Comparison of ENCODE assay signal across 21 cellular contexts in genomic region chr17:51147641-51148040, GRCh38. TPM values are rescaled to one million over a fixed set of nuclear protein-coding genes. Genes with fewer than 3 reads are reported as not detected.
DNase-seq lines count a peak whose midpoint lies in the region; ATAC-seq, FAIRE-seq and TF ChIP-seq lines count a peak whose summit lies in the region.
"Had no signal": no experiment of that assay in that cellular context is flagged by ENCODE, and none has a peak within 500 bp of the region (broad histone marks: within the 10 kb centered on the region; RNA-seq: fewer than 3 reads in every experiment).

No MANE protein-coding gene starts in this region.

- WGBS in IMR-90 (ENCODE audit: extremely low coverage in 2 of 2, insufficient read length in 1 of 2), 2 experiments: no CpG with 5 or more reads among the region's 4 CpGs
- 39% methylated on average over 4 of the region's 4 CpGs for WGBS in GM12878 (ENCODE audit: insufficient coverage, insufficient replicate concordance, low lambda C conversion rate, missing lambda C conversion rate)

- H3K56ac ChIP-seq in IMR-90 (ENCODE audit: extremely low read depth, insufficient read depth, low read length): no peak overlapping the region

- TF ChIP-seq EP300 in GM12878 (IDR thresholded peaks at IDR 0.05; ENCODE audit: borderline replicate concordance in 1 of 2, control insufficient read depth in 1 of 2, low read depth in 2 of 2, low read length in 2 of 2): no peak

- no peaks in the 10 kb centered on the region for H3K4me1 ChIP-seq in IMR-90 (ENCODE audit: control insufficient read depth, insufficient read depth, low read length)
- peaks cover 3% of the 10 kb centered on the region for H3K4me1 ChIP-seq in GM12878 (ENCODE audit: control insufficient read depth, insufficient read depth, low read length)

- no peak overlapping the region for H4K8ac ChIP-seq in IMR-90 (ENCODE audit: low read depth in 2 of 2, low read length in 2 of 2)

- H3K4ac ChIP-seq in IMR-90 (ENCODE audit: low read depth, low read length): no peak overlapping the region

- intact Hi-C loops in IMR-90 (cut with micrococcal nuclease) (no loop called here), GM12878 (cut with micrococcal nuclease; ENCODE audit: unreplicated experiment) (no loop called here)

- no peak overlapping the region for H3K18ac ChIP-seq in IMR-90 (ENCODE audit: low read depth, low read length)

- CTCF ChIA-PET in IMR-90 (lab: Yijun Ruan, JAX): interaction anchor here (0.8 kb wide), 1 partner anchor 148 kb away, joined by 3 read pairs; no protein-coding TSS in a partner anchor
- CTCF ChIA-PET in GM12878 (lab: Yijun Ruan, JAX): interaction anchor here (0.8 to 2.8 kb wide), 7 partner anchors 10 to 365 kb away, joined by 3 to 13 read pairs (median 4); no protein-coding TSS in a partner anchor

- H3K4me2 ChIP-seq in IMR-90 (ENCODE audit: low read depth, low read length) (no peak overlapping the region), GM12878 (ENCODE audit: control insufficient read depth, insufficient read depth) (no peak overlapping the region)

- H3K9ac ChIP-seq in IMR-90 (ENCODE audit: low read depth, low read length) (no peak overlapping the region), GM12878 (ENCODE audit: control insufficient read depth, insufficient read depth, low read length) (no peak overlapping the region)

- ATAC-seq in IMR-90 (ENCODE audit: low read depth): peak; percentile 40
- peak; percentile 78 for ATAC-seq in GM12878
- ATAC-seq in stimulated activated effector memory CD8-positive, alpha-beta T cell treated with anti-CD3 and anti-CD28 coated beads, Interleukin-12 subunit alpha, Interleukin-12 subunit beta, amount 100 ng/mL, for 72 hours: peak; percentile 76
- ATAC-seq: sciatic nerve, T-helper 17 cell had no signal

- TF ChIP-seq CTCF in IMR-90 (conservative IDR thresholded peaks at IDR 0.05; ENCODE audit: low read depth, low read length) (no peak), GM12878 (IDR thresholded peaks at IDR 0.05 in 2 of 3, conservative IDR thresholded peaks at IDR 0.05 in 1 of 3; ENCODE audit: control insufficient read depth in 2 of 3, extremely low read depth in 1 of 3, insufficient read depth in 1 of 3, low read depth in 3 of 3, low read length in 3 of 3) (no peak)

- peak; percentile 20 for DNase-seq in activated CD4-positive, alpha-beta T cell treated with anti-CD3 and anti-CD28 coated beads for 48 hours
- DNase-seq in activated CD4-positive, alpha-beta T cell treated with anti-CD3 and anti-CD28 coated beads, Interleukin-2, amount 50 U/mL, for 1 hour: no peak
- DNase-seq in IMR-90 (peak; percentile 56), GM12878 (ENCODE audit: low read depth, low spot score) (no peak), iPS-NIHi7 (ENCODE audit: extremely low spot score) (no peak), NCI-H146 (lab: John Stamatoyannopoulos, UW) (no peak), dermis blood vessel endothelial cell (no peak)
- DNase-seq in stimulated activated effector memory CD8-positive, alpha-beta T cell treated with anti-CD3 and anti-CD28 coated beads, Interleukin-12 subunit alpha, Interleukin-12 subunit beta, amount 100 ng/mL, for 72 hours (ENCODE audit: low spot score in 2 of 2): no peak
- DNase-seq: activated effector memory CD4-positive, alpha-beta T cell treated with Interleukin-2 at 50 U/mL for 16 hours; CD4-positive, alpha-beta T cell; cortex of kidney; DND-41; head of caudate nucleus; islet precursor cell; NCI-H1092 treated with DMSO at 0.1 percent for 48 hours; NCI-H345; T-helper 17 cell had no signal

- H3K27ac ChIP-seq in IMR-90 (ENCODE audit: insufficient read depth, low read length) (no peak overlapping the region), GM12878 (ENCODE audit: control insufficient read depth, insufficient read depth) (no peak overlapping the region)
- H3K27ac ChIP-seq: tibial nerve had no signal

- no peak overlapping the region for H2AK9ac ChIP-seq in IMR-90 (replicated peaks; ENCODE audit: low read depth, low read length, poor library complexity)

- POLR2A ChIA-PET in IMR-90 (lab: Charles Lee; ENCODE audit: unreplicated experiment) (no interaction called here), GM12878 (lab: Charles Lee) (interaction anchor here (0.6 to 1.7 kb wide), 7 partner anchors 23 to 281 kb away, joined by 3 to 7 read pairs (median 4); partner anchors contain the start of genes SPAG9 and TOB1)

- SMC1A ChIA-PET in GM12878 (lab: Charles Lee; ENCODE audit: uncharacterized antibody, unreplicated experiment): interaction anchor here (1.3 to 1.9 kb wide), 7 partner anchors 8 to 386 kb away, joined by 3 to 7 read pairs (median 4); no protein-coding TSS in a partner anchor

- in situ Hi-C loops in IMR-90 (cut with MboI; ENCODE audit: low sequenced_read_pairs): loop anchor here (10.0 kb wide), 1 partner anchor 283 kb away; the partner anchor contains the start of gene TOB1
- in situ Hi-C loops in GM12878 (cut with MboI): no loop called here

- peaks cover 22% of the 10 kb centered on the region for H3K4me1 Mint-ChIP-seq in stimulated activated effector memory CD8-positive, alpha-beta T cell treated with anti-CD3 and anti-CD28 coated beads, Interleukin-12 subunit alpha, Interleukin-12 subunit beta, amount 100 ng/mL, for 72 hours

- H3K9me3 ChIP-seq in IMR-90 (ENCODE audit: control insufficient read depth, insufficient read depth, low read length) (no peaks in the 10 kb centered on the region), GM12878 (replicated peaks; ENCODE audit: control insufficient read depth, insufficient read depth, low read length) (no peaks in the 10 kb centered on the region)
- H3K9me3 ChIP-seq: tibial nerve had no signal

- no peaks in the 10 kb centered on the region for H3K9me3 Mint-ChIP-seq in stimulated activated effector memory CD8-positive, alpha-beta T cell treated with anti-CD3 and anti-CD28 coated beads, Interleukin-12 subunit alpha, Interleukin-12 subunit beta, amount 100 ng/mL, for 72 hours
- H3K9me3 Mint-ChIP-seq: CD4-positive, alpha-beta T cell had no signal

- H2BK15ac ChIP-seq in IMR-90 (ENCODE audit: low read depth, low read length): no peak overlapping the region

- no peak overlapping the region for H4K5ac ChIP-seq in IMR-90 (ENCODE audit: low read depth, low read length)

- H2BK120ac ChIP-seq in IMR-90 (ENCODE audit: low read depth, low read length): no peak overlapping the region

- H3K9me1 ChIP-seq in IMR-90 (ENCODE audit: insufficient read depth, low read length): peaks cover 6% of the 10 kb centered on the region; the same call in 1 of the 2 replicates

- H3K36me3 Mint-ChIP-seq in stimulated activated effector memory CD8-positive, alpha-beta T cell treated with anti-CD3 and anti-CD28 coated beads, Interleukin-12 subunit alpha, Interleukin-12 subunit beta, amount 100 ng/mL, for 72 hours: peaks cover 5% of the 10 kb centered on the region

- no peak overlapping the region for H3K14ac ChIP-seq in IMR-90 (replicated peaks; ENCODE audit: low read depth, low read length)

- H2BK5ac ChIP-seq in IMR-90 (ENCODE audit: low read depth, low read length, poor library complexity, severe bottlenecking): no peak overlapping the region

- TF ChIP-seq RAD21 in IMR-90 (IDR thresholded peaks at IDR 0.05; ENCODE audit: low read length) (no peak), GM12878 (IDR thresholded peaks at IDR 0.05; ENCODE audit: insufficient read depth, low read depth, low read length) (no peak)

- no peaks in the 10 kb centered on the region for H3K79me1 ChIP-seq in IMR-90 (ENCODE audit: low read depth in 1 of 2, low read length in 2 of 2)

- no peak overlapping the region for H2AK5ac ChIP-seq in IMR-90 (ENCODE audit: low read depth, low read length)

- no peaks in the 10 kb centered on the region for H3K36me3 ChIP-seq in IMR-90 (ENCODE audit: control insufficient read depth, insufficient read depth, low read length)
- H3K36me3 ChIP-seq in GM12878 (ENCODE audit: control insufficient read depth in 2 of 2, insufficient read depth in 2 of 2, low read length in 1 of 2): no peaks in the 10 kb centered on the region
- H3K36me3 ChIP-seq: tibial nerve had no signal

- dilution Hi-C loops in IMR-90 (cut with HindIII; ENCODE audit: low sequenced_read_pairs, unreplicated experiment): no loop called here

- no peak overlapping the region for H3K4me3 ChIP-seq in IMR-90 (ENCODE audit: insufficient read depth, low read depth, low read length)
- H3K4me3 ChIP-seq in GM12878: no peak overlapping the region
- H3K4me3 ChIP-seq: tibial nerve had no signal

- H3K79me2 ChIP-seq in GM12878 (ENCODE audit: control insufficient read depth, insufficient read depth, low read length): no peaks in the 10 kb centered on the region

- no peak overlapping the region for H2AFZ ChIP-seq in IMR-90 (replicated peaks; ENCODE audit: low read length, poor library complexity)
- no peak overlapping the region; the same call in 1 of the 2 replicates for H2AFZ ChIP-seq in GM12878 (ENCODE audit: control insufficient read depth, low read depth, low read length)

- peak overlapping the region; percentile 97 for H3K27ac Mint-ChIP-seq in stimulated activated effector memory CD8-positive, alpha-beta T cell treated with anti-CD3 and anti-CD28 coated beads, Interleukin-12 subunit alpha, Interleukin-12 subunit beta, amount 100 ng/mL, for 72 hours
- H3K27ac Mint-ChIP-seq: CD4-positive, alpha-beta T cell; IgD-negative memory B cell; T-helper 17 cell had no signal

- no TSS peak for BruUV-seq in IMR-90 (replicated peaks; lab: Mats Ljungman, UMichigan)
- no TSS peak for BruUV-seq in GM12878 (replicated peaks; lab: Mats Ljungman, UMichigan)

- RAD21 ChIA-PET in GM12878 (lab: Charles Lee; ENCODE audit: unreplicated experiment): interaction anchor here (1.0 to 2.2 kb wide), 3 partner anchors 27 to 143 kb away, joined by 4 to 6 read pairs (median 4); partner anchors contain the start of gene SPAG9

- H4K91ac ChIP-seq in IMR-90 (ENCODE audit: insufficient read depth, low read depth, low read length): no peak overlapping the region

- TF ChIP-seq POLR2A in IMR-90 (IDR thresholded peaks at IDR 0.05; ENCODE audit: low read depth, low read length) (no peak), GM12878 (IDR thresholded peaks at IDR 0.05; ENCODE audit: low read depth, low read length) (no peak)

- H3K27me3 ChIP-seq in IMR-90 (ENCODE audit: control insufficient read depth, insufficient read depth, low read length) (no peaks in the 10 kb centered on the region), GM12878 (replicated peaks in 1 of 2; ENCODE audit: control insufficient read depth in 2 of 2, insufficient read depth in 2 of 2, low read length in 1 of 2) (no peaks in the 10 kb centered on the region)
- H3K27me3 ChIP-seq: tibial nerve had no signal

- no peak overlapping the region for H2BK20ac ChIP-seq in IMR-90 (ENCODE audit: low read depth, low read length)

- no peak overlapping the region for H3K23ac ChIP-seq in IMR-90 (ENCODE audit: low read depth, low read length)

- no peak for FAIRE-seq in GM12878 (lab: Jason Lieb, UNC)
- FAIRE-seq: H54 had no signal

- H3K4me3 Mint-ChIP-seq in stimulated activated effector memory CD8-positive, alpha-beta T cell treated with anti-CD3 and anti-CD28 coated beads, Interleukin-12 subunit alpha, Interleukin-12 subunit beta, amount 100 ng/mL, for 72 hours: peak overlapping the region; percentile 64
- H3K4me3 Mint-ChIP-seq: CD4-positive, alpha-beta T cell; IgD-negative memory B cell; T-helper 17 cell had no signal

- no peaks in the 10 kb centered on the region for H4K20me1 ChIP-seq in IMR-90 (ENCODE audit: insufficient read depth, low read length)
- no peaks in the 10 kb centered on the region for H4K20me1 ChIP-seq in GM12878 (ENCODE audit: control insufficient read depth, insufficient read depth)

RNA-seq across cellular contexts. Expression of gene NME1, which starts 5.7 kb away (rescaled TPM):
- total RNA-seq in IMR-90 (2012; rRNA removed) (261 and 312 TPM in 2 replicates), GM12878 (2014; rRNA removed) (273 and 276 TPM in 2 replicates), GM12878 (2014; rRNA removed; fragmentation: Illumina TruSeq; extraction: Trizol) (297 and 328 TPM in 2 replicates), GM12878 (2021) (327 and 332 TPM in 2 replicates), dermis blood vessel endothelial cell (100 and 135 TPM in 2 replicates)
- polyA plus RNA-seq in IMR-90 (2012; rRNA removed) (311 and 365 TPM in 2 replicates), GM12878 (2011; rRNA removed) (389 and 480 TPM in 2 replicates), GM12878 (2014; fragmentation: Illumina TruSeq; extraction: Trizol) (344 and 430 TPM in 2 replicates), GM12878 (2014; fragmentation: Nextera tagmentation; extraction: Ambion mirVana) (1,000 to 10,000 TPM; 1,138 to 1,362 TPM), GM12878 (2014; rRNA removed) (392 and 402 TPM in 2 replicates), GM12878 (2016; fragmentation: Nextera tagmentation; extraction: Ambion mirVana) (100 to 1,000 TPM; 731 to 794 TPM)
- polyA plus RNA-seq in IMR-90 (2012; cell fraction: cytosol; rRNA removed): 294 and 458 TPM in 2 replicates
- 76.8 and 195 TPM in 2 replicates for polyA plus RNA-seq in IMR-90 (2012; cell fraction: nucleus; rRNA removed; ENCODE audit: low replicate concordance)
- total RNA-seq in GM12878 (2013; cell fraction: nucleolus; rRNA removed): 56.6 and 57.2 TPM in 2 replicates
- polyA plus RNA-seq in GM12878 (2011; ENCODE audit: low read depth): 184 TPM
- 421 and 465 TPM in 2 replicates for polyA plus RNA-seq in GM12878 (2011; cell fraction: cytosol; rRNA removed)
- 184 and 204 TPM in 2 replicates for polyA plus RNA-seq in GM12878 (2011; cell fraction: nucleus; rRNA removed)
- 151 and 179 TPM in 2 replicates for polyA plus RNA-seq in GM12878 (2012)
- 104 and 144 TPM in 2 replicates for polyA minus RNA-seq in GM12878 (2011; rRNA and poly(A)+ RNA removed)
- 22.6 and 28.2 TPM in 2 replicates for polyA minus RNA-seq in GM12878 (2011; cell fraction: cytosol; rRNA and poly(A)+ RNA removed)
- polyA minus RNA-seq in GM12878 (2011; cell fraction: nucleus; rRNA and poly(A)+ RNA removed): 19.2 and 30.7 TPM in 2 replicates

RNA-seq across cellular contexts. Expression of gene NME2, which starts 18.6 kb away (rescaled TPM):
- total RNA-seq in IMR-90 (2012; rRNA removed) (824 and 863 TPM in 2 replicates), GM12878 (2014; rRNA removed) (583 and 663 TPM in 2 replicates), GM12878 (2014; rRNA removed; fragmentation: Illumina TruSeq; extraction: Trizol) (555 and 589 TPM in 2 replicates), GM12878 (2021) (781 and 785 TPM in 2 replicates), dermis blood vessel endothelial cell (537 and 883 TPM in 2 replicates)
- polyA plus RNA-seq in IMR-90 (2012; rRNA removed) (912 and 1,059 TPM in 2 replicates), GM12878 (2011; rRNA removed) (730 and 787 TPM in 2 replicates), GM12878 (2014; fragmentation: Illumina TruSeq; extraction: Trizol) (467 and 525 TPM in 2 replicates), GM12878 (2014; fragmentation: Nextera tagmentation; extraction: Ambion mirVana) (100 to 1,000 TPM; 497 to 881 TPM), GM12878 (2014; rRNA removed) (986 and 1,114 TPM in 2 replicates), GM12878 (2016; fragmentation: Nextera tagmentation; extraction: Ambion mirVana) (1,000 to 10,000 TPM; 1,003 to 1,030 TPM)
- 1,086 and 1,531 TPM in 2 replicates for polyA plus RNA-seq in IMR-90 (2012; cell fraction: cytosol; rRNA removed)
- 335 and 521 TPM in 2 replicates for polyA plus RNA-seq in IMR-90 (2012; cell fraction: nucleus; rRNA removed; ENCODE audit: low replicate concordance)
- 45.7 and 48.3 TPM in 2 replicates for total RNA-seq in GM12878 (2013; cell fraction: nucleolus; rRNA removed)
- 428 TPM for polyA plus RNA-seq in GM12878 (2011; ENCODE audit: low read depth)
- 682 and 865 TPM in 2 replicates for polyA plus RNA-seq in GM12878 (2011; cell fraction: cytosol; rRNA removed)
- 390 and 398 TPM in 2 replicates for polyA plus RNA-seq in GM12878 (2011; cell fraction: nucleus; rRNA removed)
- 802 and 867 TPM in 2 replicates for polyA plus RNA-seq in GM12878 (2012)
- polyA minus RNA-seq in GM12878 (2011; rRNA and poly(A)+ RNA removed): 208 and 213 TPM in 2 replicates
- 101 and 102 TPM in 2 replicates for polyA minus RNA-seq in GM12878 (2011; cell fraction: cytosol; rRNA and poly(A)+ RNA removed)
- polyA minus RNA-seq in GM12878 (2011; cell fraction: nucleus; rRNA and poly(A)+ RNA removed): 38.4 and 69.5 TPM in 2 replicates

RNA-seq across cellular contexts. Expression of gene SPAG9, which starts 27.0 kb away (rescaled TPM):
- 75.5 and 93.9 TPM in 2 replicates for total RNA-seq in IMR-90 (2012; rRNA removed)
- polyA plus RNA-seq in IMR-90 (2012; rRNA removed): 20.6 and 26.7 TPM in 2 replicates
- polyA plus RNA-seq in IMR-90 (2012; cell fraction: cytosol; rRNA removed): 4.7 and 6.2 TPM in 2 replicates
- polyA plus RNA-seq in IMR-90 (2012; cell fraction: nucleus; rRNA removed; ENCODE audit: low replicate concordance): 14.2 and 68.3 TPM in 2 replicates
- total RNA-seq in GM12878 (2013; cell fraction: nucleolus; rRNA removed): 315 and 330 TPM in 2 replicates
- 27.6 and 31.7 TPM in 2 replicates for total RNA-seq in GM12878 (2014; rRNA removed)
- 42.0 and 44.9 TPM in 2 replicates for total RNA-seq in GM12878 (2014; rRNA removed; fragmentation: Illumina TruSeq; extraction: Trizol)
- 33.2 and 35.0 TPM in 2 replicates for total RNA-seq in GM12878 (2021)
- 17.5 TPM for polyA plus RNA-seq in GM12878 (2011; ENCODE audit: low read depth)
- 40.9 and 57.0 TPM in 2 replicates for polyA plus RNA-seq in GM12878 (2011; rRNA removed)
- 18.8 and 22.0 TPM in 2 replicates for polyA plus RNA-seq in GM12878 (2011; cell fraction: cytosol; rRNA removed)
- 48.8 and 74.9 TPM in 2 replicates for polyA plus RNA-seq in GM12878 (2011; cell fraction: nucleus; rRNA removed)
- 26.3 and 31.1 TPM in 2 replicates for polyA plus RNA-seq in GM12878 (2012)
- 34.6 and 41.4 TPM in 2 replicates for polyA plus RNA-seq in GM12878 (2014; fragmentation: Illumina TruSeq; extraction: Trizol)
- polyA plus RNA-seq in GM12878 (2014; fragmentation: Nextera tagmentation; extraction: Ambion mirVana): 1 to 10 TPM; 6.6 to 6.8 TPM
- polyA plus RNA-seq in GM12878 (2014; rRNA removed): 20.3 and 22.2 TPM in 2 replicates
- 10 to 100 TPM; 12.4 to 13.3 TPM for polyA plus RNA-seq in GM12878 (2016; fragmentation: Nextera tagmentation; extraction: Ambion mirVana)
- 94.6 and 136 TPM in 2 replicates for polyA minus RNA-seq in GM12878 (2011; rRNA and poly(A)+ RNA removed)
- polyA minus RNA-seq in GM12878 (2011; cell fraction: cytosol; rRNA and poly(A)+ RNA removed): 28.5 and 34.7 TPM in 2 replicates
- polyA minus RNA-seq in GM12878 (2011; cell fraction: nucleus; rRNA and poly(A)+ RNA removed): 57.9 and 70.4 TPM in 2 replicates
- total RNA-seq in dermis blood vessel endothelial cell: 121 and 122 TPM in 2 replicates

Comparison
In these comparisons a context has a peak if more than half of its experiments do, and no peak if none do; other contexts are left out.
1. DNase-seq: peak in activated CD4-positive, alpha-beta T cell treated with anti-CD3 and anti-CD28 coated beads for 48 hours (single experiment) and IMR-90 (single experiment); none in activated CD4-positive, alpha-beta T cell treated with anti-CD3 and anti-CD28 coated beads, Interleukin-2, amount 50 U/mL, for 1 hour (single experiment), GM12878 (single experiment), stimulated activated effector memory CD8-positive, alpha-beta T cell treated with anti-CD3 and anti-CD28 coated beads, Interleukin-12 subunit alpha, Interleukin-12 subunit beta, amount 100 ng/mL, for 72 hours (0 of 2), iPS-NIHi7 (single experiment), NCI-H146 (single experiment) and dermis blood vessel endothelial cell (single experiment).
2. Peak in every context shown above with its lines, with median percentiles within 50 percentile points of each other: ATAC-seq.